8 cellular contexts compared by ENCODE assay signal in genomic region chr12:76083761-76084276, GRCh38. TPM values are rescaled to one million over a fixed set of nuclear protein-coding genes. Genes with fewer than 3 reads are reported as not detected.
DNase-seq lines count a peak whose midpoint lies in the region; ATAC-seq, FAIRE-seq and TF ChIP-seq lines count a peak whose summit lies in the region.

No MANE protein-coding gene starts in this region.

- ATAC-seq in HG02759 (IDR thresholded peaks at IDR 0.05; ENCODE audit: unreplicated experiment) = peak; percentile 45

- peak; percentile 50 for FAIRE-seq in GM12892 (lab: Jason Lieb, UNC)

- peak; percentile 57 for DNase-seq in GM12892 (ENCODE audit: insufficient read length)
- DNase-seq in NCI-H1694 (lab: John Stamatoyannopoulos, UW) = peak; percentile 34
- peak; percentile 61 for DNase-seq in activated CD4-positive, CD25-positive, alpha-beta regulatory T cell treated with anti-CD3 and anti-CD28 coated beads, Interleukin-2, amount 50 U/mL, for 16 hours (ENCODE audit: low read depth, low spot score)
- peak in 53 of 61 donors; percentile 13 to 81 (median 56) for DNase-seq in caudate nucleus (lab: John Stamatoyannopoulos, UW)
- peak; percentile 73 for DNase-seq in iris pigment epithelial cell (ENCODE audit: low read depth)
- peak; percentile 62 to 80 (median 63) for DNase-seq in stimulated activated CD4-positive, alpha-beta T cell treated with anti-CD3 and anti-CD28 coated beads, Interleukin-12 subunit alpha, Interleukin-12 subunit beta, amount 100 ng/mL, for 48 hours (ENCODE audit: low read depth in 2 of 3, low spot score in 1 of 3)
- no peak for DNase-seq in SKM-1 treated with dmso at 0.1 percent for 144 hours (lab: John Stamatoyannopoulos, UW; ENCODE audit: unreplicated experiment)

- H3K27ac ChIP-seq in caudate nucleus (ENCODE audit: low read depth, low read length) = peak overlapping the region; percentile 93

- TF ChIP-seq POLR2A in GM12892 (IDR thresholded peaks at IDR 0.05; ENCODE audit: low read depth, low read length) = no peak

RNA-seq across cellular contexts. Expression of gene NAP1L1, which starts 0.7 kb away (rescaled TPM):
- 1,144 TPM for polyA plus RNA-seq in GM12892 (2012; ENCODE audit: missing spikeins)

RNA-seq across cellular contexts. Expression of gene PHLDA1, which starts 52.2 kb away (rescaled TPM):
- polyA plus RNA-seq in GM12892 (2012; ENCODE audit: missing spikeins) = 0.51 TPM
